Comparison of ENCODE assay signal across 8 cellular contexts in genomic region chr15:74318376-74319137, GRCh38. TPM values are rescaled to one million over a fixed set of nuclear protein-coding genes. Genes with fewer than 3 reads are reported as not detected.
DNase-seq lines count a peak whose midpoint lies in the region; ATAC-seq and TF ChIP-seq lines count a peak whose summit lies in the region.

No MANE protein-coding gene starts in this region.

- no peak overlapping the region for H3K4me3 Mint-ChIP-seq in stimulated activated naive B cell treated with anti-CD40 and anti-IgM and Interleukin-4, amounts not matched to agents 10 μg/mL and 1 μg/mL and 100 μg/mL, for 72 hours
- H3K4me3 Mint-ChIP-seq in glutamatergic neuron (ENCODE audit: unreplicated experiment), result no peak overlapping the region

- H3K4me1 Mint-ChIP-seq in stimulated activated naive B cell treated with anti-CD40 and anti-IgM and Interleukin-4, amounts not matched to agents 10 μg/mL and 1 μg/mL and 100 μg/mL, for 72 hours, result peaks cover 12 to 28% of the 10 kb centered on the region in 2 donors
- H3K4me1 Mint-ChIP-seq in glutamatergic neuron (ENCODE audit: low read depth, unreplicated experiment), result peaks cover 4% of the 10 kb centered on the region

- H3K36me3 Mint-ChIP-seq in stimulated activated naive B cell treated with anti-CD40 and anti-IgM and Interleukin-4, amounts not matched to agents 10 μg/mL and 1 μg/mL and 100 μg/mL, for 72 hours, result no peaks in the 10 kb centered on the region
- no peaks in the 10 kb centered on the region for H3K36me3 Mint-ChIP-seq in glutamatergic neuron (ENCODE audit: unreplicated experiment)

- ATAC-seq in stimulated activated naive B cell treated with anti-CD40 and anti-IgM and Interleukin-4, amounts not matched to agents 10 μg/mL and 1 μg/mL and 100 μg/mL, for 72 hours (replicated peaks), result peak; percentile 32 to 38
- ATAC-seq in HG03175 (IDR thresholded peaks at IDR 0.05; ENCODE audit: unreplicated experiment) (no peak), HG03139 (IDR thresholded peaks at IDR 0.05; ENCODE audit: unreplicated experiment) (no peak)

- no peak overlapping the region for H3K27ac Mint-ChIP-seq in stimulated activated naive B cell treated with anti-CD40 and anti-IgM and Interleukin-4, amounts not matched to agents 10 μg/mL and 1 μg/mL and 100 μg/mL, for 72 hours
- H3K27ac Mint-ChIP-seq in glutamatergic neuron (ENCODE audit: unreplicated experiment), result no peak overlapping the region

- H3K27me3 Mint-ChIP-seq in stimulated activated naive B cell treated with anti-CD40 and anti-IgM and Interleukin-4, amounts not matched to agents 10 μg/mL and 1 μg/mL and 100 μg/mL, for 72 hours, result peaks cover 10 to 11% of the 10 kb centered on the region in 2 donors
- peaks cover 2% of the 10 kb centered on the region for H3K27me3 Mint-ChIP-seq in glutamatergic neuron (ENCODE audit: unreplicated experiment)

- no peaks in the 10 kb centered on the region for H3K9me3 Mint-ChIP-seq in stimulated activated naive B cell treated with anti-CD40 and anti-IgM and Interleukin-4, amounts not matched to agents 10 μg/mL and 1 μg/mL and 100 μg/mL, for 72 hours
- H3K9me3 Mint-ChIP-seq in glutamatergic neuron (ENCODE audit: unreplicated experiment), result no peaks in the 10 kb centered on the region

- no peak overlapping the region for H3K4me3 ChIP-seq in fibroblast of the aortic adventitia (ENCODE audit: low read depth, low read length)

- DNase-seq in NCI-H146 (lab: John Stamatoyannopoulos, UW) (peak; percentile 44), NCI-H146 treated with DMSO at 0.1 percent for 48 hours (lab: John Stamatoyannopoulos, UW; ENCODE audit: unreplicated experiment) (no peak), NCI-H510A treated with DMSO at 0.1 percent for 48 hours (lab: John Stamatoyannopoulos, UW) (peak; percentile 64), fibroblast of the aortic adventitia (ENCODE audit: low read depth) (peak; percentile 30), glutamatergic neuron (no peak)
- DNase-seq in stimulated activated naive B cell treated with anti-CD40 and anti-IgM and Interleukin-4, amounts not matched to agents 10 μg/mL and 1 μg/mL and 100 μg/mL, for 72 hours, result no peak

- no peak for TF ChIP-seq CTCF in fibroblast of the aortic adventitia (IDR thresholded peaks at IDR 0.05; ENCODE audit: insufficient read depth, low read length)
- TF ChIP-seq CTCF in glutamatergic neuron (IDR thresholded peaks at IDR 0.05; ENCODE audit: partially characterized antibody, unreplicated experiment), result no peak

RNA-seq across cellular contexts. Expression of gene CYP11A1, which starts 48.9 kb away (rescaled TPM):
- 0.33 and 0.90 TPM in 2 replicates for total RNA-seq in fibroblast of the aortic adventitia (ENCODE audit: low replicate concordance)
- not detected for total RNA-seq in glutamatergic neuron (ENCODE audit: unreplicated experiment)

Comparison
In these comparisons a context has a peak if more than half of its experiments do, and no peak if none do; other contexts are left out.
1. DNase-seq: peak in NCI-H146 (single experiment), NCI-H510A treated with DMSO at 0.1 percent for 48 hours (single experiment) and fibroblast of the aortic adventitia (single experiment); none in NCI-H146 treated with DMSO at 0.1 percent for 48 hours (single experiment), stimulated activated naive B cell treated with anti-CD40 and anti-IgM and Interleukin-4, amounts not matched to agents 10 μg/mL and 1 μg/mL and 100 μg/mL, for 72 hours (single experiment) and glutamatergic neuron (single experiment).
2. ATAC-seq: peak in stimulated activated naive B cell treated with anti-CD40 and anti-IgM and Interleukin-4, amounts not matched to agents 10 μg/mL and 1 μg/mL and 100 μg/mL, for 72 hours (2 of 2); none in HG03175 (single experiment) and HG03139 (single experiment).